Comparison of ENCODE assay signal across 18 cellular contexts in genomic region chr2:71796174-71796592, GRCh38.
DNase-seq lines count a peak whose midpoint lies in the region; ATAC-seq and TF ChIP-seq lines count a peak whose summit lies in the region.
"Had no signal": no experiment of that assay in that cellular context is flagged by ENCODE, and none has a peak within 500 bp of the region (broad histone marks: within the 10 kb centered on the region; RNA-seq: fewer than 3 reads in every experiment).

No MANE protein-coding gene starts in this region.

- peaks cover 4 to 8% of the 10 kb centered on the region in 2 experiments; a peak in 3 of 4 replicates for H3K4me1 Mint-ChIP-seq in H9
- H3K4me1 Mint-ChIP-seq in CD8-positive, alpha-beta memory T cell, result no peaks in the 10 kb centered on the region
- H3K4me1 Mint-ChIP-seq: B cell; memory B cell; stimulated activated naive B cell treated with anti-CD40 and anti-IgM and Interleukin-4, amounts not matched to agents 10 μg/mL and 1 μg/mL and 100 μg/mL, for 72 hours had no signal

- TF ChIP-seq CTCF in AG09309 (IDR thresholded peaks at IDR 0.05; ENCODE audit: control insufficient read depth, insufficient read depth, low read depth, low read length, missing control alignments), result no peak
- TF ChIP-seq CTCF in ascending aorta (IDR thresholded peaks at IDR 0.05), result no peak
- TF ChIP-seq CTCF in H9 (conservative IDR thresholded peaks at IDR 0.05), result no peak

- no peak overlapping the region for H3K23ac ChIP-seq in H9 (ENCODE audit: insufficient read length, low read depth, low read length)

- no peaks in the 10 kb centered on the region for H3K23me2 ChIP-seq in H9 (ENCODE audit: insufficient read length, low read depth, low read length, poor library complexity, severe bottlenecking)

- no peak for ATAC-seq in left lobe of liver
- ATAC-seq: stimulated activated naive B cell treated with anti-CD40 and anti-IgM and Interleukin-4, amounts not matched to agents 10 μg/mL and 1 μg/mL and 100 μg/mL, for 72 hours had no signal

- peak overlapping the region; percentile 57 to 66 for H3K27ac ChIP-seq in ascending aorta
- H3K27ac ChIP-seq in H9 (ENCODE audit: insufficient read length, low read depth, low read length), result no peak overlapping the region
- H3K27ac ChIP-seq in CD8-positive, alpha-beta memory T cell (ENCODE audit: low read depth, low read length), result no peak overlapping the region
- H3K27ac ChIP-seq: adrenal gland, parathyroid adenoma, Peyer's patch had no signal

- H3K9ac ChIP-seq in H9 (ENCODE audit: extremely low read depth, insufficient read length, low read length), result no peak overlapping the region
- H3K9ac ChIP-seq: parathyroid adenoma had no signal

- H4K20me1 ChIP-seq in H9 (ENCODE audit: control insufficient read depth, insufficient read depth, insufficient read length), result no peaks in the 10 kb centered on the region

- H2BK12ac ChIP-seq in H9 (ENCODE audit: insufficient read length, low read depth, low read length), result no peak overlapping the region

- H3K79me1 ChIP-seq in H9 (ENCODE audit: insufficient read depth, low read depth, low read length, poor library complexity, severe bottlenecking), result no peaks in the 10 kb centered on the region

- no CpG with 5 or more reads among the region's 9 CpGs for WGBS in H9 (ENCODE audit: extremely low coverage, insufficient read length, low lambda C conversion rate)

- no peak overlapping the region for H2BK5ac ChIP-seq in H9 (ENCODE audit: insufficient read length, low read length)

- POLR2A ChIA-PET in CD8-positive, alpha-beta memory T cell (lab: Charles Lee), result no interaction called here

- no peak overlapping the region for H2AFZ ChIP-seq in H9 (ENCODE audit: low read length)
- H2AFZ ChIP-seq: parathyroid adenoma had no signal

- no peak overlapping the region for H3K14ac ChIP-seq in H9 (ENCODE audit: insufficient read depth, low read length)

- H2BK15ac ChIP-seq in H9 (ENCODE audit: low read depth, low read length), result no peak overlapping the region

- no peak overlapping the region for H3K4me2 ChIP-seq in H9 (ENCODE audit: insufficient read depth, insufficient read length, low read length)

- CTCF ChIA-PET in CD8-positive, alpha-beta memory T cell (lab: Charles Lee), result no interaction called here

- no peak overlapping the region for H4K8ac ChIP-seq in H9 (replicated peaks; ENCODE audit: insufficient read length, low read depth, low read length)

- H3K4me3 ChIP-seq in AG09309 (ENCODE audit: control insufficient read depth, low read depth, low read length), result no peak overlapping the region
- H3K4me3 ChIP-seq in ascending aorta, result no peak overlapping the region
- H3K4me3 ChIP-seq in CD8-positive, alpha-beta memory T cell (ENCODE audit: low read length), result no peak overlapping the region
- H3K4me3 ChIP-seq: adrenal gland, Peyer's patch had no signal

- no peak overlapping the region for H2AK5ac ChIP-seq in H9 (ENCODE audit: insufficient read length, low read length)

- H3K18ac ChIP-seq in H9 (ENCODE audit: insufficient read length, low read depth, low read length), result no peak overlapping the region

- H3K4ac ChIP-seq in H9 (ENCODE audit: low read depth, low read length), result no peak overlapping the region

- H4K91ac ChIP-seq in H9 (ENCODE audit: insufficient read length, low read depth, low read length), result no peak overlapping the region

- no peak overlapping the region for H4K5ac ChIP-seq in H9 (ENCODE audit: insufficient read length, low read depth, low read length)

- no peak overlapping the region for H3T11ph ChIP-seq in H9 (ENCODE audit: low read length)

- no peaks in the 10 kb centered on the region for H3K36me3 ChIP-seq in ascending aorta
- H3K36me3 ChIP-seq in CD8-positive, alpha-beta memory T cell (ENCODE audit: insufficient read depth, low read length), result no peaks in the 10 kb centered on the region
- H3K36me3 ChIP-seq: adrenal gland, Peyer's patch had no signal

- no peak overlapping the region for H2BK20ac ChIP-seq in H9 (ENCODE audit: low read depth, low read length, poor library complexity, severe bottlenecking)

- H3K4me1 ChIP-seq in ascending aorta (peaks cover 7 to 11% of the 10 kb centered on the region in 2 donors), H9 (ENCODE audit: insufficient read depth, low read length) (no peaks in the 10 kb centered on the region)
- H3K4me1 ChIP-seq in CD8-positive, alpha-beta memory T cell (ENCODE audit: insufficient read depth, low read length), result no peaks in the 10 kb centered on the region
- H3K4me1 ChIP-seq: adrenal gland, parathyroid adenoma, Peyer's patch had no signal

- intact Hi-C loops in ascending aorta (cut with DNase I), result loop anchor here (5.0 kb wide), 1 partner anchor 104 kb away; no protein-coding TSS in a partner anchor

- H3K56ac ChIP-seq in H9 (ENCODE audit: insufficient read length, low read depth, low read length), result no peak overlapping the region

- DNase-seq in AG09309 (ENCODE audit: low read depth), result peak; percentile 34
- DNase-seq in HS-5 (ENCODE audit: low read depth), result peak; percentile 50
- DNase-seq in ascending aorta (ENCODE audit: low spot score in 2 of 2), result peak in 1 of 2 donors; percentile 77
- DNase-seq in iris pigment epithelial cell (ENCODE audit: low read depth), result peak; percentile 24
- DNase-seq in GM19238 (ENCODE audit: insufficient read length, low spot score), result no peak
- DNase-seq in left lobe of liver (ENCODE audit: low spot score), result no peak
- no peak for DNase-seq in H9
- DNase-seq in CD8-positive, alpha-beta memory T cell, result no peak
- DNase-seq: activated CD8-positive, alpha-beta memory T cell treated with anti-CD3 and anti-CD28 coated beads, Interleukin-2, amount 50 U/mL, for 4 hours; adrenal gland; DND-41; hypothalamus; MM.1S; stimulated activated naive B cell treated with anti-CD40 and anti-IgM and Interleukin-4, amounts not matched to agents 10 μg/mL and 1 μg/mL and 100 μg/mL, for 72 hours had no signal

- no peak overlapping the region for H3K4me3 Mint-ChIP-seq in H9
- no peak overlapping the region for H3K4me3 Mint-ChIP-seq in CD8-positive, alpha-beta memory T cell
- H3K4me3 Mint-ChIP-seq: B cell; memory B cell; stimulated activated naive B cell treated with anti-CD40 and anti-IgM and Interleukin-4, amounts not matched to agents 10 μg/mL and 1 μg/mL and 100 μg/mL, for 72 hours had no signal

- H3K27me3 ChIP-seq in ascending aorta, result no peaks in the 10 kb centered on the region
- H3K27me3 ChIP-seq in H9 (ENCODE audit: insufficient read depth, low read length), result no peaks in the 10 kb centered on the region
- H3K27me3 ChIP-seq in CD8-positive, alpha-beta memory T cell (ENCODE audit: insufficient read depth, low read length, poor library complexity, severe bottlenecking), result no peaks in the 10 kb centered on the region
- H3K27me3 ChIP-seq: adrenal gland, Peyer's patch had no signal

- H3K9me3 Mint-ChIP-seq in H9, result no peaks in the 10 kb centered on the region; a peak in 2 of 5 replicates
- no peaks in the 10 kb centered on the region for H3K9me3 Mint-ChIP-seq in CD8-positive, alpha-beta memory T cell
- H3K9me3 Mint-ChIP-seq: memory B cell; stimulated activated naive B cell treated with anti-CD40 and anti-IgM and Interleukin-4, amounts not matched to agents 10 μg/mL and 1 μg/mL and 100 μg/mL, for 72 hours had no signal

- H3K36me3 Mint-ChIP-seq in H9 (ENCODE audit: insufficient read depth in 1 of 3, low read depth in 3 of 3), result no peaks in the 10 kb centered on the region
- no peaks in the 10 kb centered on the region for H3K36me3 Mint-ChIP-seq in CD8-positive, alpha-beta memory T cell
- H3K36me3 Mint-ChIP-seq: memory B cell; stimulated activated naive B cell treated with anti-CD40 and anti-IgM and Interleukin-4, amounts not matched to agents 10 μg/mL and 1 μg/mL and 100 μg/mL, for 72 hours had no signal

- H3K27ac Mint-ChIP-seq in H9, result peak overlapping the region in 1 of 3 experiments; percentile 23; a peak in 1 of 7 replicates
- H3K27ac Mint-ChIP-seq in CD8-positive, alpha-beta memory T cell, result no peak overlapping the region
- H3K27ac Mint-ChIP-seq: B cell; memory B cell; stimulated activated naive B cell treated with anti-CD40 and anti-IgM and Interleukin-4, amounts not matched to agents 10 μg/mL and 1 μg/mL and 100 μg/mL, for 72 hours had no signal

- H2BK120ac ChIP-seq in H9 (ENCODE audit: low read depth, low read length, poor library complexity, severe bottlenecking), result no peak overlapping the region

- no peaks in the 10 kb centered on the region for H3K79me2 ChIP-seq in H9 (ENCODE audit: insufficient read depth, low read length)
- H3K79me2 ChIP-seq: parathyroid adenoma had no signal

- H3K9me3 ChIP-seq in ascending aorta (no peaks in the 10 kb centered on the region), H9 (ENCODE audit: control insufficient read depth, low read depth, low read length) (no peaks in the 10 kb centered on the region)
- no peaks in the 10 kb centered on the region for H3K9me3 ChIP-seq in CD8-positive, alpha-beta memory T cell (ENCODE audit: low read length)
- H3K9me3 ChIP-seq: adrenal gland, Peyer's patch had no signal

- no peaks in the 10 kb centered on the region; the same call in none of the 2 replicates for H3K27me3 Mint-ChIP-seq in H9 (ENCODE audit: low read depth)
- H3K27me3 Mint-ChIP-seq in CD8-positive, alpha-beta memory T cell, result no peaks in the 10 kb centered on the region
- H3K27me3 Mint-ChIP-seq: B cell had no signal

Comparison
In these comparisons a context has a peak if more than half of its experiments do, and no peak if none do; other contexts are left out.
1. DNase-seq: peak in AG09309 (single experiment), HS-5 (single experiment) and iris pigment epithelial cell (single experiment); none in GM19238 (single experiment), left lobe of liver (single experiment), H9 (single experiment) and CD8-positive, alpha-beta memory T cell (0 of 5).
2. H3K27ac ChIP-seq: peak in ascending aorta (2 of 2); none in H9 (single experiment) and CD8-positive, alpha-beta memory T cell (single experiment).